19 cellular contexts compared by ENCODE assay signal in the genomic region with DNA sequence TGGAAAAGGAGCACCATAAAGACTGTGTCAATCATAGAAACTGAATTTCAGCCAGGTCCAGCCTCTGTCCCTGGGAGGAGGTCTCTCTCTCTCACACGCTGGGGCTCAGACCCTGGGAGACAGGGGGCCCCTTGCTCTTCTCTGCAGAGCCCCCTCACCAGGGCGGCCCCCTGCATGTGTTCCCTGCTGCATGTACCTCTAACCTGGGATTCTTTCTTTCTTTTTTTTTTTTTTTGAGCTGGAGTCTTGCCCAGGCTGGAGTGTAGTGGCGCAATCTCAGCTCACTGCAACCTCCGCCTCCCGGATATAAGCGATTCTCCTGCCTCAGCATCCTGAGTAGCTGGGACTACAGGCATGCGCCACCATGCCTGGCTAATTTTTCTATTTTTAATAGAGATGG. TPM values are rescaled to one million over a fixed set of nuclear protein-coding genes. Genes with fewer than 3 reads are reported as not detected.
DNase-seq lines count a peak whose midpoint lies in the region; ATAC-seq and TF ChIP-seq lines count a peak whose summit lies in the region.
"Had no signal": no experiment of that assay in that cellular context is flagged by ENCODE, and none has a peak within 500 bp of the region (broad histone marks: within the 10 kb centered on the region; RNA-seq: fewer than 3 reads in every experiment).

No MANE protein-coding gene starts in this region.

- no peak overlapping the region for H3K4me3 Mint-ChIP-seq in activated CD8-positive, alpha-beta T cell treated with anti-CD3 and anti-CD28 coated beads, Interleukin-2, amount 10 ng/mL, durations not matched to agents 7 days and 5 days
- no peak overlapping the region for H3K4me3 Mint-ChIP-seq in activated CD8-positive, alpha-beta T cell treated with anti-CD3 and anti-CD28 coated beads for 36 hours
- no peak overlapping the region for H3K4me3 Mint-ChIP-seq in T-helper 17 cell
- H3K4me3 Mint-ChIP-seq: CD14-positive monocyte; CD4-positive, alpha-beta memory T cell; GM23338 had no signal

- no peaks in the 10 kb centered on the region for H3K4me1 ChIP-seq in HEK293 (ENCODE audit: control insufficient read depth, insufficient read depth, low read length)

- H3K9me3 Mint-ChIP-seq in activated CD8-positive, alpha-beta T cell treated with anti-CD3 and anti-CD28 coated beads, Interleukin-2, amount 10 ng/mL, durations not matched to agents 7 days and 5 days (ENCODE audit: insufficient read depth) = no peaks in the 10 kb centered on the region
- H3K9me3 Mint-ChIP-seq in activated CD8-positive, alpha-beta T cell treated with anti-CD3 and anti-CD28 coated beads for 36 hours = no peaks in the 10 kb centered on the region

- no peak for ATAC-seq in activated CD8-positive, alpha-beta T cell treated with anti-CD3 and anti-CD28 coated beads, Interleukin-2, amount 10 ng/mL, durations not matched to agents 7 days and 5 days
- ATAC-seq in activated CD8-positive, alpha-beta T cell treated with anti-CD3 and anti-CD28 coated beads for 36 hours = no peak
- ATAC-seq in left lobe of liver (peak; percentile 58), T-helper 17 cell (no peak)
- ATAC-seq: GM23338, HCT116, HepG2 had no signal

- H3K27me3 Mint-ChIP-seq in activated CD8-positive, alpha-beta T cell treated with anti-CD3 and anti-CD28 coated beads, Interleukin-2, amount 10 ng/mL, durations not matched to agents 7 days and 5 days (ENCODE audit: low read depth) = peaks cover 9% of the 10 kb centered on the region
- H3K27me3 Mint-ChIP-seq in activated CD8-positive, alpha-beta T cell treated with anti-CD3 and anti-CD28 coated beads for 36 hours = peaks cover 2% of the 10 kb centered on the region
- H3K27me3 Mint-ChIP-seq in T-helper 17 cell = no peaks in the 10 kb centered on the region

- no peaks in the 10 kb centered on the region for H3K9me3 ChIP-seq in HEK293 (ENCODE audit: control insufficient read depth, insufficient read depth, low read depth, low read length)
- no peaks in the 10 kb centered on the region for H3K9me3 ChIP-seq in T-helper 17 cell (ENCODE audit: control insufficient read depth, low read length, poor library complexity, severe bottlenecking)
- H3K9me3 ChIP-seq: BLaER1 had no signal

- H3K36me3 ChIP-seq in HEK293 (ENCODE audit: control insufficient read depth in 2 of 2, insufficient read depth in 1 of 2, low read length in 2 of 2) = no peaks in the 10 kb centered on the region
- H3K36me3 ChIP-seq: BLaER1 had no signal

- no peak overlapping the region for H3K27ac Mint-ChIP-seq in activated CD8-positive, alpha-beta T cell treated with anti-CD3 and anti-CD28 coated beads, Interleukin-2, amount 10 ng/mL, durations not matched to agents 7 days and 5 days
- H3K27ac Mint-ChIP-seq in activated CD8-positive, alpha-beta T cell treated with anti-CD3 and anti-CD28 coated beads for 36 hours = no peak overlapping the region
- no peak overlapping the region for H3K27ac Mint-ChIP-seq in T-helper 17 cell
- H3K27ac Mint-ChIP-seq: CD14-positive monocyte; CD4-positive, alpha-beta memory T cell; GM23338 had no signal

- H3K36me3 Mint-ChIP-seq in activated CD8-positive, alpha-beta T cell treated with anti-CD3 and anti-CD28 coated beads, Interleukin-2, amount 10 ng/mL, durations not matched to agents 7 days and 5 days (ENCODE audit: low read depth) = no peaks in the 10 kb centered on the region
- H3K36me3 Mint-ChIP-seq in activated CD8-positive, alpha-beta T cell treated with anti-CD3 and anti-CD28 coated beads for 36 hours (ENCODE audit: low read depth) = no peaks in the 10 kb centered on the region
- no peaks in the 10 kb centered on the region for H3K36me3 Mint-ChIP-seq in T-helper 17 cell (ENCODE audit: low read depth)
- H3K36me3 Mint-ChIP-seq: CD14-positive monocyte; CD4-positive, alpha-beta memory T cell had no signal

- intact Hi-C loops in activated CD8-positive, alpha-beta T cell treated with anti-CD3 and anti-CD28 coated beads for 36 hours (cut with micrococcal nuclease) = no loop called here

- CTCF ChIA-PET in activated CD8-positive, alpha-beta T cell treated with anti-CD3 and anti-CD28 coated beads, Interleukin-2, amount 10 ng/mL, durations not matched to agents 7 days and 5 days (lab: Charles Lee) = interaction anchor here (1.5 kb wide), 1 partner anchor 91 kb away, joined by 3 read pairs; no protein-coding TSS in a partner anchor
- CTCF ChIA-PET in activated CD8-positive, alpha-beta T cell treated with anti-CD3 and anti-CD28 coated beads for 36 hours (lab: Charles Lee) = no interaction called here
- CTCF ChIA-PET in HEK293 (lab: Yijun Ruan, JAX) = no interaction called here

- DNase-seq in activated CD8-positive, alpha-beta T cell treated with anti-CD3 and anti-CD28 coated beads, Interleukin-2, amount 10 ng/mL, durations not matched to agents 7 days and 5 days = peak; percentile 0
- DNase-seq in activated CD8-positive, alpha-beta T cell treated with anti-CD3 and anti-CD28 coated beads for 36 hours = no peak
- DNase-seq in left lobe of liver (ENCODE audit: low spot score) (no peak), T-helper 17 cell (no peak), NCI-H2171 treated with DMSO at 0.1 percent for 48 hours (lab: John Stamatoyannopoulos, UW) (no peak), epidermal melanocyte (ENCODE audit: insufficient read length, low spot score) (no peak)
- DNase-seq: 8988T; CD4-positive, alpha-beta memory T cell; DMS153; DMS79; GDM1 had no signal

- no peaks in the 10 kb centered on the region for H3K4me1 Mint-ChIP-seq in activated CD8-positive, alpha-beta T cell treated with anti-CD3 and anti-CD28 coated beads, Interleukin-2, amount 10 ng/mL, durations not matched to agents 7 days and 5 days (ENCODE audit: low read depth)
- H3K4me1 Mint-ChIP-seq in activated CD8-positive, alpha-beta T cell treated with anti-CD3 and anti-CD28 coated beads for 36 hours (ENCODE audit: low read depth) = no peaks in the 10 kb centered on the region
- no peaks in the 10 kb centered on the region for H3K4me1 Mint-ChIP-seq in T-helper 17 cell
- H3K4me1 Mint-ChIP-seq: CD14-positive monocyte; CD4-positive, alpha-beta memory T cell had no signal

- POLR2A ChIA-PET in activated CD8-positive, alpha-beta T cell treated with anti-CD3 and anti-CD28 coated beads, Interleukin-2, amount 10 ng/mL, durations not matched to agents 7 days and 5 days (lab: Charles Lee) = no interaction called here
- POLR2A ChIA-PET in activated CD8-positive, alpha-beta T cell treated with anti-CD3 and anti-CD28 coated beads for 36 hours (lab: Charles Lee) = no interaction called here
- POLR2A ChIA-PET in HEK293 (lab: Yijun Ruan, JAX) = interaction anchor here (0.6 kb wide), 1 partner anchor 636 kb away, joined by 3 read pairs; no protein-coding TSS in a partner anchor

- TF ChIP-seq CTCF in activated CD8-positive, alpha-beta T cell treated with anti-CD3 and anti-CD28 coated beads for 36 hours (IDR thresholded peaks at IDR 0.05) = no peak
- TF ChIP-seq CTCF in HEK293 (tag by site-specific recombination; IDR thresholded peaks at IDR 0.05) = no peak

- H3K27ac ChIP-seq in HEK293 (ENCODE audit: extremely low read depth, low read depth, low read length) = no peak overlapping the region
- H3K27ac ChIP-seq: BLaER1 had no signal

- H3K4me3 ChIP-seq in HEK293 (ENCODE audit: low read depth, low read length) = no peak overlapping the region
- H3K4me3 ChIP-seq: BLaER1, GM23338 had no signal

TF ChIP-seq in HEK293, 187 proteins besides CTCF, POLR2A, EP300 and RAD21:
- TF ChIP-seq ZBTB21 (tag by site-specific recombination; IDR thresholded peaks at IDR 0.05) (no peak), ZIC2 (tag by site-specific recombination; IDR thresholded peaks at IDR 0.05) (peak; percentile 63), GLIS1 (tag by site-specific recombination; IDR thresholded peaks at IDR 0.05) (peak; percentile 85)

RNA-seq across cellular contexts. Expression of gene TPO, which starts 46.5 kb away (rescaled TPM):
- not detected for total RNA-seq in activated CD8-positive, alpha-beta T cell treated with anti-CD3 and anti-CD28 coated beads, Interleukin-2, amount 10 ng/mL, durations not matched to agents 7 days and 5 days
- not detected for total RNA-seq in activated CD8-positive, alpha-beta T cell treated with anti-CD3 and anti-CD28 coated beads for 36 hours
- total RNA-seq in left lobe of liver (not detected), T-helper 17 cell (1 to 10 TPM in 1 of 2 donors, under 1 TPM in 1; 0.44 to 2.4 TPM)
- total RNA-seq: A673; CD4-positive, alpha-beta memory T cell; Daoy; GM23338; HepG2 had no signal
